8 cellular contexts compared by ENCODE assay signal in genomic region chr17:39401412-39402278, GRCh38. TPM values are rescaled to one million over a fixed set of nuclear protein-coding genes. Genes with fewer than 3 reads are reported as not detected.
DNase-seq lines count a peak whose midpoint lies in the region; ATAC-seq and TF ChIP-seq lines count a peak whose summit lies in the region.

TSS of gene FBXL20 (minus strand) at chr17:39401626. CDS start at chr17:39401402, 224 bp downstream.

- H3K27me3 ChIP-seq in rectal smooth muscle tissue (ENCODE audit: control insufficient read depth, insufficient read depth, low read length), result no peaks in the 10 kb centered on the region
- no peaks in the 10 kb centered on the region for H3K27me3 ChIP-seq in uterus

- H3K4me3 ChIP-seq in astrocyte of the cerebellum (ENCODE audit: low read depth, low read length) (peak within 1 kb of the TSS; percentile 96), rectal smooth muscle tissue (ENCODE audit: low read length) (peak within 1 kb of the TSS; percentile 92), uterus (peak within 1 kb of the TSS; percentile 89 to 96)

- intact Hi-C loops in uterus (cut with DNase I; ENCODE audit: low total_unique reads), result no loop called here

- TF ChIP-seq CTCF in astrocyte of the cerebellum (IDR thresholded peaks at IDR 0.05; ENCODE audit: low read depth, low read length, missing control alignments), result no peak
- no peak for TF ChIP-seq CTCF in uterus (IDR thresholded peaks at IDR 0.05)

- DNase-seq in NCI-H2029 (lab: John Stamatoyannopoulos, UW) (peak; percentile 69), T-helper 9 cell (peak; percentile 96), astrocyte of the cerebellum (ENCODE audit: low read depth) (peak; percentile 70), hepatic stellate cell (ENCODE audit: low spot score) (peak; percentile 99), uterus (peak; percentile 94)

- peak; percentile 68 for ATAC-seq in GM18502 (IDR thresholded peaks at IDR 0.05; ENCODE audit: poor library complexity, unreplicated experiment)
- peak; percentile 55 for ATAC-seq in HG02943 (IDR thresholded peaks at IDR 0.05; ENCODE audit: low read depth, unreplicated experiment)

- in situ Hi-C loops in astrocyte of the cerebellum (cut with HindIII; ENCODE audit: low sequenced_read_pairs), result no loop called here

- peak; percentile 81 to 87 for TF ChIP-seq POLR2A in uterus (IDR thresholded peaks at IDR 0.05)

- H3K9me3 ChIP-seq in uterus, result no peaks in the 10 kb centered on the region

- peak within 1 kb of the TSS; percentile 80 for H3K9ac ChIP-seq in rectal smooth muscle tissue (ENCODE audit: low read length)

- H3K4me1 ChIP-seq in rectal smooth muscle tissue (ENCODE audit: control insufficient read depth, insufficient read depth, low read length) (peaks cover 9% of the 10 kb centered on the region), uterus (peaks cover 6 to 12% of the 10 kb centered on the region in 2 donors)

- H3K36me3 ChIP-seq in rectal smooth muscle tissue (ENCODE audit: control insufficient read depth, insufficient read depth, low read length) (no peaks in the 10 kb centered on the region), uterus (no peaks in the 10 kb centered on the region)

- H3K27ac ChIP-seq in rectal smooth muscle tissue (ENCODE audit: low read depth, low read length) (peak within 1 kb of the TSS; percentile 90), uterus (peak within 1 kb of the TSS; percentile 84 to 94)

RNA-seq across cellular contexts. Expression of gene FBXL20, which starts in this region (rescaled TPM):
- total RNA-seq in uterus, result 10 to 100 TPM in 3 of 4 donors, 1 to 10 TPM in 1; 6.4 to 29.0 (median 19.8) TPM

Comparison
In these comparisons a context has a peak if more than half of its experiments do, and no peak if none do; other contexts are left out.
1. Peak in every context shown above with its lines: DNase-seq, ATAC-seq, H3K4me3 ChIP-seq and H3K27ac ChIP-seq.